In genomic region chr21:37746849-37747248, GRCh38 we compare ENCODE assay signal across 34 cellular contexts.
DNase-seq lines count a peak whose midpoint lies in the region; ATAC-seq and TF ChIP-seq lines count a peak whose summit lies in the region.
"Had no signal": no experiment of that assay in that cellular context is flagged by ENCODE, and none has a peak within 500 bp of the region (broad histone marks: within the 10 kb centered on the region; RNA-seq: fewer than 3 reads in every experiment).

No MANE protein-coding gene starts in this region.

- no peak for TF ChIP-seq POLR2A in heart left ventricle (IDR thresholded peaks at IDR 0.05)

- POLR2A ChIA-PET in WTC11 (lab: Charles Lee), result no interaction called here

- H3K27ac Mint-ChIP-seq in WTC11, result no peak overlapping the region
- H3K27ac Mint-ChIP-seq in type B pancreatic cell, result no peak overlapping the region
- H3K27ac Mint-ChIP-seq: activated CD8-positive, alpha-beta T cell treated with anti-CD3 and anti-CD28 coated beads for 36 hours; activated T-helper 17 cell treated with anti-CD3 and anti-CD28 coated beads, Interleukin-2, amount 50 U/mL, for 72 hours; CD4-positive, alpha-beta memory T cell; natural killer cell had no signal

- H3K79me2 ChIP-seq in hepatocyte, result no peaks in the 10 kb centered on the region

- H3K27me3 ChIP-seq in left ventricle myocardium inferior (ENCODE audit: low read depth), result peaks cover 5% of the 10 kb centered on the region
- peaks cover 0 to 4% (median 0%) of the 10 kb centered on the region in 9 donors for H3K27me3 ChIP-seq in heart left ventricle
- no peaks in the 10 kb centered on the region for H3K27me3 ChIP-seq in hepatocyte
- H3K27me3 ChIP-seq: ovary, testis had no signal

- H2AFZ ChIP-seq in hepatocyte, result no peak overlapping the region

- CTCF ChIA-PET in WTC11 (lab: Charles Lee), result interaction anchor here (0.6 to 1.1 kb wide), 5 partner anchors 12 to 424 kb away, joined by 3 to 6 read pairs (median 4); no protein-coding TSS in a partner anchor

- H3K9me3 Mint-ChIP-seq in WTC11, result peaks cover 9% of the 10 kb centered on the region
- no peaks in the 10 kb centered on the region for H3K9me3 Mint-ChIP-seq in type B pancreatic cell
- H3K9me3 Mint-ChIP-seq: activated CD8-positive, alpha-beta T cell treated with anti-CD3 and anti-CD28 coated beads for 36 hours; activated T-helper 17 cell treated with anti-CD3 and anti-CD28 coated beads, Interleukin-2, amount 50 U/mL, for 72 hours; CD4-positive, alpha-beta memory T cell; natural killer cell had no signal

- H3K9me3 ChIP-seq in left ventricle myocardium inferior (replicated peaks) (no peaks in the 10 kb centered on the region), heart left ventricle (no peaks in the 10 kb centered on the region), hepatocyte (ENCODE audit: low read depth) (no peaks in the 10 kb centered on the region)
- H3K9me3 ChIP-seq: mucosa of descending colon, ovary, testis had no signal

- no peaks in the 10 kb centered on the region for H3K9me2 ChIP-seq in hepatocyte (replicated peaks; ENCODE audit: insufficient read depth)

- no peaks in the 10 kb centered on the region for H4K20me1 ChIP-seq in hepatocyte (ENCODE audit: insufficient read depth, poor library complexity, severe bottlenecking)

- intact Hi-C loops in left ventricle myocardium inferior (cut with micrococcal nuclease) (no loop called here), heart left ventricle (cut with DNase I) (no loop called here)

- H3K36me3 Mint-ChIP-seq in WTC11 (no peaks in the 10 kb centered on the region), type B pancreatic cell (no peaks in the 10 kb centered on the region)
- H3K36me3 Mint-ChIP-seq: CD4-positive, alpha-beta memory T cell; natural killer cell had no signal

- ATAC-seq in heart left ventricle (no peak), WTC11 (peak; percentile 39; the same call in 1 of the 2 replicates), esophagus mucosa (no peak)
- ATAC-seq: activated CD8-positive, alpha-beta T cell treated with anti-CD3 and anti-CD28 coated beads for 36 hours; activated T-helper 17 cell treated with anti-CD3 and anti-CD28 coated beads, Interleukin-2, amount 50 U/mL, for 72 hours; GM12878; left colon; mucosa of descending colon; natural killer cell; Panc1 had no signal

- H3K27ac ChIP-seq in left ventricle myocardium inferior (replicated peaks) (no peak overlapping the region), heart left ventricle (no peak overlapping the region), hepatocyte (no peak overlapping the region)
- H3K27ac ChIP-seq: coronary artery, epithelial cell of prostate, KMS-11, ovary, testis had no signal

- H3K36me3 ChIP-seq in left ventricle myocardium inferior (no peaks in the 10 kb centered on the region), heart left ventricle (no peaks in the 10 kb centered on the region), hepatocyte (replicated peaks; ENCODE audit: insufficient read depth, low read depth) (no peaks in the 10 kb centered on the region)
- H3K36me3 ChIP-seq: ovary had no signal

- H3K4me1 ChIP-seq in left ventricle myocardium inferior (peaks cover 21% of the 10 kb centered on the region), heart left ventricle (peaks cover 0 to 21% (median 4%) of the 10 kb centered on the region in 12 donors), hepatocyte (ENCODE audit: insufficient read depth) (peaks cover 9% of the 10 kb centered on the region)
- H3K4me1 ChIP-seq: testis had no signal

- H3K4me3 Mint-ChIP-seq in WTC11 (no peak overlapping the region), type B pancreatic cell (no peak overlapping the region)
- H3K4me3 Mint-ChIP-seq: activated CD8-positive, alpha-beta T cell treated with anti-CD3 and anti-CD28 coated beads for 36 hours; activated T-helper 17 cell treated with anti-CD3 and anti-CD28 coated beads, Interleukin-2, amount 50 U/mL, for 72 hours; CD4-positive, alpha-beta memory T cell; natural killer cell had no signal

- no peak overlapping the region for H3K4me2 ChIP-seq in hepatocyte
- H3K4me2 ChIP-seq: KMS-11, smooth muscle cell had no signal

- H3K27me3 Mint-ChIP-seq in WTC11 (ENCODE audit: low read depth) (no peaks in the 10 kb centered on the region), type B pancreatic cell (peaks cover 10% of the 10 kb centered on the region)

- H3K4me3 ChIP-seq in left ventricle myocardium inferior (no peak overlapping the region), heart left ventricle (no peak overlapping the region), fibroblast of villous mesenchyme (ENCODE audit: low read depth, low read length) (no peak overlapping the region), hepatocyte (no peak overlapping the region)
- H3K4me3 ChIP-seq: coronary artery, GM12878, mucosa of descending colon, ovary, smooth muscle cell, testis had no signal

- TF ChIP-seq CTCF in left ventricle myocardium inferior (IDR thresholded peaks at IDR 0.05; ENCODE audit: borderline replicate concordance) (peak; percentile 14), heart left ventricle (IDR thresholded peaks at IDR 0.05) (no peak), WTC11 (IDR thresholded peaks at IDR 0.05) (no peak), fibroblast of villous mesenchyme (IDR thresholded peaks at IDR 0.05; ENCODE audit: insufficient read depth, low read depth, low read length) (peak; percentile 25), type B pancreatic cell (conservative IDR thresholded peaks at IDR 0.05) (peak; percentile 46), hepatocyte (IDR thresholded peaks at IDR 0.05; ENCODE audit: poor library complexity) (no peak)

- DNase-seq in left ventricle myocardium inferior, result no peak
- no peak for DNase-seq in heart left ventricle
- no peak for DNase-seq in WTC11 (ENCODE audit: low spot score)
- DNase-seq in fibroblast of villous mesenchyme (ENCODE audit: low read depth), result no peak
- no peak for DNase-seq in type B pancreatic cell (ENCODE audit: extremely low spot score, unreplicated experiment)
- DNase-seq in hepatocyte (ENCODE audit: low spot score), result no peak
- no peak for DNase-seq in activated CD4-positive, alpha-beta T cell treated with anti-CD3 and anti-CD28 coated beads for 4 hours
- DNase-seq: 8988T; activated CD4-positive, alpha-beta T cell treated with anti-CD3 and anti-CD28 coated beads for 1 hour; activated CD8-positive, alpha-beta T cell treated with anti-CD3 and anti-CD28 coated beads for 36 hours; activated naive CD4-positive, alpha-beta T cell treated with anti-CD3 and anti-CD28 coated beads, Interleukin-2, amount 50 U/mL, for 16 hours; amygdala; CD4-positive, alpha-beta memory T cell; effector CD8-positive, alpha-beta T cell; left colon; mammary epithelial cell; mucosa of descending colon; natural killer cell; NCI-H1417; NCI-H2029 treated with DMSO at 0.1 percent for 48 hours; NCI-H526; ovary; SHP77; stimulated activated naive CD4-positive, alpha-beta T cell treated with Interleukin-2 at 50 U/mL for 16 hours; T-helper 2 cell; testis had no signal

- 71 to 89% (median 86%) methylated on average over 2 of the region's 2 CpGs for WGBS in heart left ventricle, 4 donors
- whole genome bisulfite sequencing in hepatocyte (ENCODE audit: low lambda C conversion rate, missing lambda C conversion rate), result 92% methylated on average over 2 of the region's 2 CpGs

- H3K4me1 Mint-ChIP-seq in WTC11 (no peaks in the 10 kb centered on the region), type B pancreatic cell (ENCODE audit: unreplicated experiment) (no peaks in the 10 kb centered on the region)
- H3K4me1 Mint-ChIP-seq: activated T-helper 17 cell treated with anti-CD3 and anti-CD28 coated beads, Interleukin-2, amount 50 U/mL, for 72 hours; CD4-positive, alpha-beta memory T cell; natural killer cell had no signal

TF ChIP-seq in WTC11, 78 proteins besides CTCF, POLR2A, EP300 and RAD21 (continues in another document):
- TF ChIP-seq ZNF219 (CRISPR knock-in tag; IDR thresholded peaks at IDR 0.05; ENCODE audit: borderline replicate concordance) (no peak), USF1 (CRISPR knock-in tag; IDR thresholded peaks at IDR 0.05) (no peak), AFF4 (CRISPR knock-in tag; IDR thresholded peaks at IDR 0.05; ENCODE audit: borderline replicate concordance) (no peak), PRRX2 (CRISPR knock-in tag; IDR thresholded peaks at IDR 0.05) (no peak), FOXJ3 (CRISPR knock-in tag; IDR thresholded peaks at IDR 0.05; ENCODE audit: borderline replicate concordance) (no peak), NFYB (CRISPR knock-in tag; conservative IDR thresholded peaks at IDR 0.05; ENCODE audit: low read depth) (no peak), SMAD3 (CRISPR knock-in tag; IDR thresholded peaks at IDR 0.05; ENCODE audit: borderline replicate concordance) (no peak)

Comparison
In these comparisons a context has a peak if more than half of its experiments do, and no peak if none do; other contexts are left out.
1. CTCF ChIP-seq: peak in left ventricle myocardium inferior (single experiment), fibroblast of villous mesenchyme (single experiment) and type B pancreatic cell (single experiment); none in heart left ventricle (0 of 12), WTC11 (single experiment) and hepatocyte (single experiment).